In genomic region chr12:80064951-80065350, GRCh38 we compare ENCODE assay signal across 26 cellular contexts. TPM values are rescaled to one million over a fixed set of nuclear protein-coding genes. Genes with fewer than 3 reads are reported as not detected.
"Had no signal": no experiment of that assay in that cellular context is flagged by ENCODE, and none has a peak within 500 bp of the region (broad histone marks: within the 10 kb centered on the region; RNA-seq: fewer than 3 reads in every experiment).

No MANE protein-coding gene starts in this region.

- H3K4me1 ChIP-seq: ascending aorta had no signal

- DNase-seq: activated CD4-positive, alpha-beta memory T cell treated with anti-CD3 and anti-CD28 coated beads, Interleukin-2, amount 10 ng/mL, durations not matched to agents 7 days and 5 days; activated CD4-positive, alpha-beta T cell treated with anti-CD3 and anti-CD28 coated beads for 1 hour; activated CD4-positive, alpha-beta T cell treated with anti-CD3 and anti-CD28 coated beads for 4 hours; activated CD4-positive, alpha-beta T cell treated with anti-CD3 and anti-CD28 coated beads, Interleukin-2, amount 10 ng/mL, durations not matched to agents 7 days and 5 days; activated CD4-positive, alpha-beta T cell treated with anti-CD3 and anti-CD28 coated beads, Interleukin-2, amount 50 U/mL, for 4 hours; activated CD8-positive, alpha-beta memory T cell treated with anti-CD3 and anti-CD28 coated beads, Interleukin-2, amount 50 U/mL, for 48 hours; activated gamma-delta T cell; activated naive CD4-positive, alpha-beta T cell; activated naive CD4-positive, alpha-beta T cell treated with anti-CD3 and anti-CD28 coated beads, Interleukin-2, amount 10 ng/mL, durations not matched to agents 7 days and 5 days; activated naive CD8-positive, alpha-beta T cell treated with anti-CD3 and anti-CD28 coated beads, Interleukin-2, amount 10 ng/mL, durations not matched to agents 7 days and 5 days; activated T-cell treated with anti-CD3 and anti-CD28 coated beads for 4 hours; activated T-cell treated with anti-CD3 and anti-CD28 coated beads, Interleukin-2, amount 50 U/mL, for 24 hours; activated T-cell treated with anti-CD3 and anti-CD28 coated beads, Interleukin-2, amount 50 U/mL, for 72 hours; cortex of kidney; effector CD8-positive, alpha-beta T cell; head of caudate nucleus; T-helper 2 cell had no signal

- H3K27me3 ChIP-seq: ascending aorta, brain microvascular endothelial cell had no signal

- ATAC-seq: activated naive CD4-positive, alpha-beta T cell treated with anti-CD3 and anti-CD28 coated beads, Interleukin-2, amount 50 U/mL, for 72 hours; activated T-cell treated with anti-CD3 and anti-CD28 coated beads, Interleukin-2, amount 50 U/mL, for 72 hours; esophagus mucosa; WTC11 had no signal

- H3K27ac ChIP-seq: ascending aorta, brain microvascular endothelial cell, VCaP had no signal

- H3K36me3 ChIP-seq: ascending aorta, brain microvascular endothelial cell had no signal

- H3K4me3 ChIP-seq: ascending aorta had no signal

- H3K9me3 ChIP-seq: ascending aorta had no signal

RNA-seq across cellular contexts. Expression of gene OTOGL, which starts 34.4 kb away (rescaled TPM):
- total RNA-seq: activated CD4-positive, alpha-beta memory T cell treated with anti-CD3 and anti-CD28 coated beads, Interleukin-2, amount 10 ng/mL, durations not matched to agents 7 days and 5 days; activated CD4-positive, alpha-beta T cell treated with anti-CD3 and anti-CD28 coated beads, Interleukin-2, amount 10 ng/mL, durations not matched to agents 7 days and 5 days; activated naive CD4-positive, alpha-beta T cell treated with anti-CD3 and anti-CD28 coated beads, Interleukin-2, amount 50 U/mL, for 72 hours; activated naive CD8-positive, alpha-beta T cell treated with anti-CD3 and anti-CD28 coated beads, Interleukin-2, amount 10 ng/mL, durations not matched to agents 7 days and 5 days; activated T-cell treated with anti-CD3 and anti-CD28 coated beads, Interleukin-2, amount 50 U/mL, for 72 hours; ascending aorta; bronchial epithelial cell; epithelial cell of proximal tubule; T-helper 1 cell treated with Interleukin-12 subunit alpha and Interleukin-12 subunit beta and Interleukin-4 antibody, amounts not matched to agents 30 ng/mL and 1 ng/mL, for 36 hours had no signal
